In the genomic region with DNA sequence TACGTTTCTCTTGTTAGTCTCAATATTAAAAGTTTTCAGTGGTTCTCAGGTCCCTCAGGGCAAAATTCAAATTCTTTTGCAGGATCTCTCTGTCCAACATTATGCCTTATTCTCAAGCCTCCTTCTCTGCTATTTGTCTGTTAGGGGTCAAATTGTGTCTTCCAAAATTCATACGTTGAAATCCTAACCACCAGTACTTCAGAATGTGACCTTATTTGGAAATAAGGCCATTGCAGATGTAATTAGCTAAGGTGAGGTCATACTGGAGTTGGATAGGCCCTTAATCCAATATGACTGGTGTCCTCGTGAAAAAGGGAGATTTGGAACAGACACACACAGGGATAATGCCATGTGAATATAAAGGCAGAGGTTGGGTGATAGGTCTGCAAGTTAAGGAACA, we compare ENCODE assay signal across 19 cellular contexts.
"Had no signal": no experiment of that assay in that cellular context is flagged by ENCODE, and none has a peak within 500 bp of the region (broad histone marks: within the 10 kb centered on the region; RNA-seq: fewer than 3 reads in every experiment).

No MANE protein-coding gene starts in this region.

- H3K9me3 ChIP-seq: ascending aorta, neutrophil, right lobe of liver, spleen, upper lobe of right lung had no signal

- H3K9me3 Mint-ChIP-seq: activated naive CD8-positive, alpha-beta T cell treated with anti-CD3 and anti-CD28 coated beads, Interleukin-2, amount 10 ng/mL, durations not matched to agents 7 days and 5 days; naive thymus-derived CD4-positive, alpha-beta T cell; stimulated activated naive B cell treated with anti-CD40 and anti-IgM and Interleukin-4, amounts not matched to agents 10 μg/mL and 1 μg/mL and 100 μg/mL, for 72 hours; T-cell had no signal

- DNase-seq: activated CD4-positive, alpha-beta T cell treated with anti-CD3 and anti-CD28 coated beads for 4 hours; activated CD8-positive, alpha-beta memory T cell treated with anti-CD3 and anti-CD28 coated beads, Interleukin-2, amount 50 U/mL, for 48 hours; activated CD8-positive, alpha-beta T cell treated with anti-CD3 and anti-CD28 coated beads, Interleukin-2, amount 10 ng/mL, durations not matched to agents 7 days and 5 days; activated naive CD8-positive, alpha-beta T cell treated with anti-CD3 and anti-CD28 coated beads, Interleukin-2, amount 10 ng/mL, durations not matched to agents 7 days and 5 days; effector CD8-positive, alpha-beta T cell; kidney glomerular epithelial cell; naive thymus-derived CD4-positive, alpha-beta T cell; right lobe of liver; spleen; stimulated activated CD4-positive, alpha-beta T cell treated with anti-CD3 and anti-CD28 coated beads, Interleukin-1b, Interleukin-23, amount 100 ng/mL, for 48 hours; stimulated activated naive B cell treated with anti-CD40 and anti-IgM and Interleukin-4, amounts not matched to agents 10 μg/mL and 1 μg/mL and 100 μg/mL, for 72 hours; substantia nigra; T-cell; upper lobe of right lung had no signal

- H3K36me3 Mint-ChIP-seq: activated naive CD8-positive, alpha-beta T cell treated with anti-CD3 and anti-CD28 coated beads, Interleukin-2, amount 10 ng/mL, durations not matched to agents 7 days and 5 days; naive thymus-derived CD4-positive, alpha-beta T cell; stimulated activated naive B cell treated with anti-CD40 and anti-IgM and Interleukin-4, amounts not matched to agents 10 μg/mL and 1 μg/mL and 100 μg/mL, for 72 hours; T-cell had no signal

- H3K4me1 ChIP-seq: ascending aorta, right lobe of liver, upper lobe of right lung had no signal

- H3K27me3 ChIP-seq: ascending aorta, cardiac muscle cell, hepatocyte, neutrophil, right lobe of liver, spleen, upper lobe of right lung had no signal

- H3K4me1 Mint-ChIP-seq: activated naive CD8-positive, alpha-beta T cell treated with anti-CD3 and anti-CD28 coated beads, Interleukin-2, amount 10 ng/mL, durations not matched to agents 7 days and 5 days; naive thymus-derived CD4-positive, alpha-beta T cell; stimulated activated naive B cell treated with anti-CD40 and anti-IgM and Interleukin-4, amounts not matched to agents 10 μg/mL and 1 μg/mL and 100 μg/mL, for 72 hours; T-cell had no signal

- H2AFZ ChIP-seq: hepatocyte had no signal

- H3K36me3 ChIP-seq: ascending aorta, cardiac muscle cell, neutrophil, right lobe of liver, spleen, upper lobe of right lung had no signal

- H3K27ac Mint-ChIP-seq: activated CD8-positive, alpha-beta T cell treated with anti-CD3 and anti-CD28 coated beads, Interleukin-2, amount 10 ng/mL, durations not matched to agents 7 days and 5 days; activated naive CD8-positive, alpha-beta T cell treated with anti-CD3 and anti-CD28 coated beads, Interleukin-2, amount 10 ng/mL, durations not matched to agents 7 days and 5 days; naive thymus-derived CD4-positive, alpha-beta T cell; stimulated activated naive B cell treated with anti-CD40 and anti-IgM and Interleukin-4, amounts not matched to agents 10 μg/mL and 1 μg/mL and 100 μg/mL, for 72 hours; T-cell had no signal

- H3K4me3 ChIP-seq: ascending aorta, cardiac muscle cell, hepatocyte, right lobe of liver, spleen, upper lobe of right lung had no signal

- H3K4me3 Mint-ChIP-seq: activated CD8-positive, alpha-beta T cell treated with anti-CD3 and anti-CD28 coated beads, Interleukin-2, amount 10 ng/mL, durations not matched to agents 7 days and 5 days; activated naive CD8-positive, alpha-beta T cell treated with anti-CD3 and anti-CD28 coated beads, Interleukin-2, amount 10 ng/mL, durations not matched to agents 7 days and 5 days; naive thymus-derived CD4-positive, alpha-beta T cell; stimulated activated naive B cell treated with anti-CD40 and anti-IgM and Interleukin-4, amounts not matched to agents 10 μg/mL and 1 μg/mL and 100 μg/mL, for 72 hours; T-cell had no signal

- H3K27ac ChIP-seq: ascending aorta, cardiac muscle cell, neutrophil, right lobe of liver, spleen, upper lobe of right lung, VCaP had no signal

- H3K27me3 Mint-ChIP-seq: stimulated activated naive B cell treated with anti-CD40 and anti-IgM and Interleukin-4, amounts not matched to agents 10 μg/mL and 1 μg/mL and 100 μg/mL, for 72 hours had no signal

- ATAC-seq: activated CD8-positive, alpha-beta T cell treated with anti-CD3 and anti-CD28 coated beads, Interleukin-2, amount 10 ng/mL, durations not matched to agents 7 days and 5 days; naive thymus-derived CD4-positive, alpha-beta T cell; right lobe of liver; stimulated activated naive B cell treated with anti-CD40 and anti-IgM and Interleukin-4, amounts not matched to agents 10 μg/mL and 1 μg/mL and 100 μg/mL, for 72 hours; T-cell; upper lobe of right lung had no signal

- H3K79me2 ChIP-seq: hepatocyte had no signal
